1 cellular context compared by ENCODE assay signal in the genomic region with DNA sequence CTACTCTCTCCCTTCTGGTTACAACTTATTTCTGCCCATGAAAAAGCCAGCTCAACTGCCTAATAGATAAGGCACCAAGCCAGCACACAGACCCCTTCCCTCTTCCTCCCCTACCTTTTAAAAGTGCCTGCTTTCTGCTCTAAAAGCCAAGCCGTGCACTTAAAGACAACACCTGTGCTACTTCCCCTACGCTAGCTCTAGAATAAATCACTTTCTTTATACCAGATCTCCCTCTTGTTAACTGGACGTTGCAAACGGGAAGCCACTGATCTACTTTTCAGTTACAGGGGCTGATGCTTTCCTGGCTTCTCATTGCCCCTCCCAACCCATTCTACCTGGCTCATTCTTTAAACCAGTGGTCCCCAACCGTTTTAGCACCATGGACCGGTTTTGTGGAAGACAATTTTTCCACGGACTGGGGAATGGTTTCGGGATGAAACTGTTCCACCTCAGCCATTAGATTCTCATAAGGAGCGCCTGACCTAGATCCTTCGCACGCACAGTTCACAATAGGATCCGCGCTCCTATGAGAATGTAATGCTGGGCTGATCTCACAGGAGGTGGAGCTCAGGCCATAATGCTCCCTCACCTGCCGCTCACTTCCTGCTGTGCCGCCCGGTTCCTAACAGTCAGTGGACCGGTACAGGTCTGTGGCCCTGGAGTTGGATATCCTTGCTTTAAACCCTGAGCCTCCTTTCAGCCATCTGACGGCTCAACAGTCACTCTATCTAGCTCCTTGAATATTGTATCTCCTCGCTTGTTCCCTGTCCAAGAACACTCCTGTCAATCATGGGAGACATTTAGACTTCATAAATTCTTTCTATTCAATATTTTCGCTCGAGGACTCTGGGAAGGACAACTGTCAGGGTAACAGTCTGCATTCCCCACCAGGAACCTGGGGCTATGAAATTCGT.
TF ChIP-seq lines count a peak whose summit lies in the region.

No MANE protein-coding gene starts in this region.

TF ChIP-seq in HepG2, 621 proteins besides CTCF, POLR2A, EP300 and RAD21:
- TF ChIP-seq ZMYM2 (CRISPR knock-in tag; IDR thresholded peaks at IDR 0.05) (0 out of 2 replicates have a peak, but pooled peaks have one; percentile 19), PCBP2 (optimal IDR thresholded peaks at IDR 0.05; ENCODE audit: low read depth, low read length, poor library complexity, severe bottlenecking) (no peak), ZNF430 (CRISPR knock-in tag; IDR thresholded peaks at IDR 0.05) (0 out of 2 replicates have a peak, but pooled peaks have one; percentile 39), ZNF530 (CRISPR knock-in tag; IDR thresholded peaks at IDR 0.05; ENCODE audit: low read depth) (no peak), SNAPC2 (CRISPR knock-in tag; IDR thresholded peaks at IDR 0.05) (no peak)
- TF ChIP-seq, protein P1, sequence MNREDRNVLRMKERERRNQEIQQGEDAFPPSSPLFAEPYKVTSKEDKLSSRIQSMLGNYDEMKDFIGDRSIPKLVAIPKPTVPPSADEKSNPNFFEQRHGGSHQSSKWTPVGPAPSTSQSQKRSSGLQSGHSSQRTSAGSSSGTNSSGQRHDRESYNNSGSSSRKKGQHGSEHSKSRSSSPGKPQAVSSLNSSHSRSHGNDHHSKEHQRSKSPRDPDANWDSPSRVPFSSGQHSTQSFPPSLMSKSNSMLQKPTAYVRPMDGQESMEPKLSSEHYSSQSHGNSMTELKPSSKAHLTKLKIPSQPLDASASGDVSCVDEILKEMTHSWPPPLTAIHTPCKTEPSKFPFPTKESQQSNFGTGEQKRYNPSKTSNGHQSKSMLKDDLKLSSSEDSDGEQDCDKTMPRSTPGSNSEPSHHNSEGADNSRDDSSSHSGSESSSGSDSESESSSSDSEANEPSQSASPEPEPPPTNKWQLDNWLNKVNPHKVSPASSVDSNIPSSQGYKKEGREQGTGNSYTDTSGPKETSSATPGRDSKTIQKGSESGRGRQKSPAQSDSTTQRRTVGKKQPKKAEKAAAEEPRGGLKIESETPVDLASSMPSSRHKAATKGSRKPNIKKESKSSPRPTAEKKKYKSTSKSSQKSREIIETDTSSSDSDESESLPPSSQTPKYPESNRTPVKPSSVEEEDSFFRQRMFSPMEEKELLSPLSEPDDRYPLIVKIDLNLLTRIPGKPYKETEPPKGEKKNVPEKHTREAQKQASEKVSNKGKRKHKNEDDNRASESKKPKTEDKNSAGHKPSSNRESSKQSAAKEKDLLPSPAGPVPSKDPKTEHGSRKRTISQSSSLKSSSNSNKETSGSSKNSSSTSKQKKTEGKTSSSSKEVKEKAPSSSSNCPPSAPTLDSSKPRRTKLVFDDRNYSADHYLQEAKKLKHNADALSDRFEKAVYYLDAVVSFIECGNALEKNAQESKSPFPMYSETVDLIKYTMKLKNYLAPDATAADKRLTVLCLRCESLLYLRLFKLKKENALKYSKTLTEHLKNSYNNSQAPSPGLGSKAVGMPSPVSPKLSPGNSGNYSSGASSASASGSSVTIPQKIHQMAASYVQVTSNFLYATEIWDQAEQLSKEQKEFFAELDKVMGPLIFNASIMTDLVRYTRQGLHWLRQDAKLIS (CRISPR knock-in tag; IDR thresholded peaks at IDR 0.05) = no peak
